6 cellular contexts compared by ENCODE assay signal in the genomic region with DNA sequence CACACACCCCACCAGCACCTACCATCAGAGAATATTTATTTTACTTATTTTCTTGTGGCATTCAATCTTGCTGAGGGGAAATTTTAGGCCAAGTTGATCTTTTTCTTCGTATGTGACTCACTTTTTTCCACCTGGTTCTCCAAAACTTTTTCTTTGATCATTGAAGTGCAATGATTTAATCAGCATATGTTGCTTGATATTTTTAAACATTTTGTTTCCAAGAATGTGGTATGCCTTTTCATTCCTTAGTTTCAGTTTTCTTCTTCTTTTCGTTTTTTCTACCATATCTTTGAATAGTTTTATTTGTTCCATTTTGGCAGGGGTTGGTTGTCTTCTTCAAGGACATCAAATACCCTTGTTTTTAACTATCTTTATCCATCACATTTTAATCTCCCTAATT.
"Had no signal": no experiment of that assay in that cellular context is flagged by ENCODE, and none has a peak within 500 bp of the region (broad histone marks: within the 10 kb centered on the region; RNA-seq: fewer than 3 reads in every experiment).

No MANE protein-coding gene starts in this region.

- H3K4me3 ChIP-seq: K562 had no signal

- H3K27ac ChIP-seq: HL-60 had no signal

- ATAC-seq: HepG2, K562 had no signal

- DNase-seq: IMR-90, KBM-7, KG1 had no signal
